ENCODE assay signal across 6 cellular contexts in the genomic region with DNA sequence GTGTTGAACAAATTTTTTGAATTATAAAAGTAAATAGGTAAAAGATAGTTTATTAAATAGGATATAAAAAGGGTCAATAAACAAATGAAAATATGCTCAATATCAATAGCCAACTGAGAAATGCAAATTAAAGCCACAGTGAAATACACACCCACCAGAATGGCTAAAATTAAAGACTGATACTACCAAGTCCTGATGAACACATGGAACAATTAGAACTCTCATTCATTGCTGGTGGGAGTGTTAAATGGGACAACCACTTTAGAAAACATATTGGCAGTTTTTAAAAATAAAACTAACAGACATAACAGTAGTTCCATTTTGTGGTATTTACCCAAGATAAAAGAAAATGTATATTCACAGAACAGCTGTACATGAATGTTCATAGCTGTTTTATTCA.
"Had no signal": no experiment of that assay in that cellular context is flagged by ENCODE, and none has a peak within 500 bp of the region (broad histone marks: within the 10 kb centered on the region; RNA-seq: fewer than 3 reads in every experiment).

No MANE protein-coding gene starts in this region.

- DNase-seq: GDM1, GF-D8 had no signal

- FAIRE-seq: G401.6, GM12892, GM18507, GM19239 had no signal
